10 cellular contexts compared by ENCODE assay signal in genomic region chr15:65804252-65804931, GRCh38. TPM values are rescaled to one million over a fixed set of nuclear protein-coding genes. Genes with fewer than 3 reads are reported as not detected.
A peak's percentile ranks its signal among the peaks of the same experiment; 100 is the strongest.
DNase-seq lines count a peak whose midpoint lies in the region; ATAC-seq, FAIRE-seq and TF ChIP-seq lines count a peak whose summit lies in the region.
"Had no signal": no experiment of that assay in that cellular context is flagged by ENCODE, and none has a peak within 500 bp of the region (broad histone marks: within the 10 kb centered on the region; RNA-seq: fewer than 3 reads in every experiment).

No MANE protein-coding gene starts in this region.

- WGBS in pancreas, 2 donors = 5 to 20% methylated on average over 1 of the region's 1 CpG

- H3K27ac ChIP-seq in pancreas (peak overlapping the region; percentile 36 to 76 (median 56)), WERI-Rb-1 (no peak overlapping the region)
- H3K27ac ChIP-seq: brain microvascular endothelial cell had no signal

- TF ChIP-seq CTCF in pancreas (IDR thresholded peaks at IDR 0.05) (no peak), WERI-Rb-1 (IDR thresholded peaks at IDR 0.05; ENCODE audit: low read depth, low read length) (no peak)

- H3K27me3 ChIP-seq in pancreas (no peaks in the 10 kb centered on the region), WERI-Rb-1 (ENCODE audit: insufficient read depth, low read depth, severe bottlenecking) (no peaks in the 10 kb centered on the region)
- H3K27me3 ChIP-seq: brain microvascular endothelial cell had no signal

- no peaks in the 10 kb centered on the region for H3K9me3 ChIP-seq in pancreas
- H3K9me3 ChIP-seq in WERI-Rb-1 (ENCODE audit: severe bottlenecking) = no peaks in the 10 kb centered on the region

- H3K4me3 ChIP-seq in pancreas (no peak overlapping the region), WERI-Rb-1 (ENCODE audit: low read depth, low read length) (no peak overlapping the region)

- TF ChIP-seq POLR2A in erythroblast (IDR thresholded peaks at IDR 0.05; ENCODE audit: low read length) = no peak

- FAIRE-seq in pancreas (lab: Jason Lieb, UNC) (no peak), urothelium cell line (lab: Jason Lieb, UNC) (no peak)

- ATAC-seq in pancreas = peak; percentile 58 to 79 (median 68)

- H3K4me1 ChIP-seq in pancreas = peaks cover 12 to 38% (median 32%) of the 10 kb centered on the region in 3 donors

- no peaks in the 10 kb centered on the region for H3K36me3 ChIP-seq in pancreas
- no peaks in the 10 kb centered on the region for H3K36me3 ChIP-seq in WERI-Rb-1
- H3K36me3 ChIP-seq: brain microvascular endothelial cell had no signal

- DNase-seq in GF-D8 (lab: John Stamatoyannopoulos, UW) (peak; percentile 94), NOMO-1 treated with dmso at 0.1 percent for 144 hours (lab: John Stamatoyannopoulos, UW; ENCODE audit: unreplicated experiment) (peak; percentile 60), erythroblast (lab: John Stamatoyannopoulos, UW) (peak; percentile 72 to 87), pancreas (no peak), WERI-Rb-1 (no peak), urothelium cell line (ENCODE audit: low spot score) (no peak)
- DNase-seq in activated CD4-positive, CD25-positive, alpha-beta regulatory T cell (lab: John Stamatoyannopoulos, UW) = no peak
- DNase-seq: brain microvascular endothelial cell, NCI-H526, nephron progenitor cell had no signal

- intact Hi-C loops in pancreas (cut with DNase I) = no loop called here

RNA-seq across cellular contexts. Expression of gene DENND4A, which starts 12.3 kb away (rescaled TPM):
- total RNA-seq in pancreas = 10 to 100 TPM; 21.4 to 34.5 (median 28.2) TPM
- polyA plus RNA-seq in pancreas = 10 to 100 TPM in 1 of 2 donors, 1 to 10 TPM in 1; 8.6 to 10.8 TPM

Comparison
In these comparisons a context has a peak if more than half of its experiments do, and no peak if none do; other contexts are left out.
1. DNase-seq: peak in GF-D8 (single experiment), NOMO-1 treated with dmso at 0.1 percent for 144 hours (single experiment) and erythroblast (2 of 2); none in pancreas (0 of 6), activated CD4-positive, CD25-positive, alpha-beta regulatory T cell (0 of 4), WERI-Rb-1 (single experiment) and urothelium cell line (single experiment).